Comparison of ENCODE assay signal across 13 cellular contexts in genomic region chr7:17772581-17773288, GRCh38.
A peak's percentile ranks its signal among the peaks of the same experiment; 100 is the strongest.
DNase-seq lines count a peak whose midpoint lies in the region; ATAC-seq and TF ChIP-seq lines count a peak whose summit lies in the region.
"Had no signal": no experiment of that assay in that cellular context is flagged by ENCODE, and none has a peak within 500 bp of the region (broad histone marks: within the 10 kb centered on the region; RNA-seq: fewer than 3 reads in every experiment).

No MANE protein-coding gene starts in this region.

- H4K20me1 ChIP-seq in Loucy (ENCODE audit: insufficient read depth, low read length, poor library complexity, severe bottlenecking): no peaks in the 10 kb centered on the region

- H3K4me1 Mint-ChIP-seq in neural crest cell: peaks cover 21% of the 10 kb centered on the region

- no peak overlapping the region for H3K4me3 ChIP-seq in Loucy (ENCODE audit: low read length, poor library complexity, severe bottlenecking)
- H3K4me3 ChIP-seq: testis had no signal

- H3K4me2 ChIP-seq in Loucy (ENCODE audit: low read depth, low read length, poor library complexity, severe bottlenecking): peak overlapping the region; percentile 16

- H3K9me3 ChIP-seq in Loucy (ENCODE audit: insufficient read depth, low read depth, low read length): no peaks in the 10 kb centered on the region
- H3K9me3 ChIP-seq: testis had no signal

- no peak overlapping the region for H3K4me3 Mint-ChIP-seq in neural crest cell
- H3K4me3 Mint-ChIP-seq: activated naive CD8-positive, alpha-beta T cell treated with anti-CD3 and anti-CD28 coated beads, Interleukin-2, amount 10 ng/mL, durations not matched to agents 7 days and 5 days had no signal

- no peaks in the 10 kb centered on the region for H3K9me3 Mint-ChIP-seq in neural crest cell
- H3K9me3 Mint-ChIP-seq: activated naive CD8-positive, alpha-beta T cell treated with anti-CD3 and anti-CD28 coated beads, Interleukin-2, amount 10 ng/mL, durations not matched to agents 7 days and 5 days had no signal

- H3K36me3 Mint-ChIP-seq in neural crest cell (ENCODE audit: low read depth): no peaks in the 10 kb centered on the region
- H3K36me3 Mint-ChIP-seq: activated naive CD8-positive, alpha-beta T cell treated with anti-CD3 and anti-CD28 coated beads, Interleukin-2, amount 10 ng/mL, durations not matched to agents 7 days and 5 days had no signal

- H3K27me3 ChIP-seq in Loucy (ENCODE audit: insufficient read depth, low read length, poor library complexity, severe bottlenecking) (no peaks in the 10 kb centered on the region), foreskin keratinocyte (no peaks in the 10 kb centered on the region)
- H3K27me3 ChIP-seq: testis had no signal

- H2AFZ ChIP-seq in Loucy (ENCODE audit: low read length): no peak overlapping the region

- TF ChIP-seq CTCF in Loucy (conservative IDR thresholded peaks at IDR 0.05; ENCODE audit: low read length) (no peak), neural crest cell (conservative IDR thresholded peaks at IDR 0.05) (no peak), foreskin keratinocyte (conservative IDR thresholded peaks at IDR 0.05) (no peak)

- peak; percentile 25 for DNase-seq in NCI-H1105 treated with DMSO at 0.1 percent for 48 hours (lab: John Stamatoyannopoulos, UW)
- DNase-seq in NCI-H1105 (lab: John Stamatoyannopoulos, UW): no peak
- no peak for DNase-seq in epithelial cell of prostate (ENCODE audit: low read depth, low spot score)
- no peak for DNase-seq in neural crest cell (ENCODE audit: low read depth, low spot score)
- no peak for DNase-seq in cerebellar cortex (ENCODE audit: low spot score)
- DNase-seq in SIG-M5 (lab: John Stamatoyannopoulos, UW): no peak
- DNase-seq in foreskin keratinocyte: no peak
- DNase-seq: activated CD8-positive, alpha-beta memory T cell treated with anti-CD3 and anti-CD28 coated beads for 24 hours; activated naive CD8-positive, alpha-beta T cell treated with anti-CD3 and anti-CD28 coated beads, Interleukin-2, amount 10 ng/mL, durations not matched to agents 7 days and 5 days; DMS53; hippocampal formation; testis had no signal

- H3K27me3 Mint-ChIP-seq in neural crest cell (ENCODE audit: low read depth): no peaks in the 10 kb centered on the region
- H3K27me3 Mint-ChIP-seq: activated naive CD8-positive, alpha-beta T cell treated with anti-CD3 and anti-CD28 coated beads, Interleukin-2, amount 10 ng/mL, durations not matched to agents 7 days and 5 days had no signal

- H3K9me2 ChIP-seq in Loucy (replicated peaks; ENCODE audit: low read depth, low read length): no peaks in the 10 kb centered on the region

- no peak overlapping the region for H3K9ac ChIP-seq in Loucy (ENCODE audit: low read depth, low read length, poor library complexity, severe bottlenecking)

- H3K27ac ChIP-seq in epithelial cell of prostate (peak overlapping the region; percentile 21), foreskin keratinocyte (no peak overlapping the region)
- H3K27ac ChIP-seq: testis had no signal

- no peaks in the 10 kb centered on the region for H3K79me2 ChIP-seq in Loucy (ENCODE audit: insufficient read depth, low read length)

- H3F3A ChIP-seq in Loucy (ENCODE audit: low read depth): no peaks in the 10 kb centered on the region

- no peak for ATAC-seq in foreskin keratinocyte

- no peaks in the 10 kb centered on the region for H3K36me3 ChIP-seq in Loucy (ENCODE audit: insufficient read depth, low read length)

- peaks cover 10% of the 10 kb centered on the region for H3K4me1 ChIP-seq in Loucy (ENCODE audit: insufficient read depth, low read length, poor library complexity, severe bottlenecking)
- peaks cover 7% of the 10 kb centered on the region for H3K4me1 ChIP-seq in foreskin keratinocyte
- H3K4me1 ChIP-seq: testis had no signal

- peak overlapping the region; percentile 8 for H3K27ac Mint-ChIP-seq in neural crest cell (ENCODE audit: unreplicated experiment)
- H3K27ac Mint-ChIP-seq: activated naive CD8-positive, alpha-beta T cell treated with anti-CD3 and anti-CD28 coated beads, Interleukin-2, amount 10 ng/mL, durations not matched to agents 7 days and 5 days had no signal
